ENCODE assay signal across 14 cellular contexts in the genomic region with DNA sequence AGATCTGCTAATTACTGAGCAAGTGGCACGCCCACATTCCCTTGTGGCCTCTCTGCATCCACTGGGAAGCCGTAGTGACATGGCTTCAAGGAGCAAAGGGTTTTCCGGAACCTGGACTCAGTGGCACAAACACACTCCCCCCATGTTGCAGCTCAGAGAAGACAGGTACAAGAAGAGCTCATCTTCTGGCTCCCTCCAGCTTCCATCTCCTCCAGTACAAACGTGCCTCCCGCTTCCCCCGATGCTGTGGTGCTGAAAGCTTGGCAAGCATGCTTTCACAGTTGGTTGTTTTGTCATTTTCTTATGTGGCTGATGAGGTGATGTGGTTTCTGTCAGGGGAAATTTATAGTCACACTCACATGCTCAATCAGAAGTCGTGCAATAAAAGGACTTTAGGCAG.
"Had no signal": no experiment of that assay in that cellular context is flagged by ENCODE, and none has a peak within 500 bp of the region (broad histone marks: within the 10 kb centered on the region; RNA-seq: fewer than 3 reads in every experiment).

No MANE protein-coding gene starts in this region.

- H3K9me3 ChIP-seq: ascending aorta, neutrophil, upper lobe of left lung had no signal

- H3K27me3 ChIP-seq: ascending aorta, dorsolateral prefrontal cortex, neutrophil, upper lobe of left lung had no signal

- H3K27ac Mint-ChIP-seq: activated CD8-positive, alpha-beta T cell treated with anti-CD3 and anti-CD28 coated beads, Interleukin-2, amount 10 ng/mL, durations not matched to agents 7 days and 5 days; activated naive CD8-positive, alpha-beta T cell treated with anti-CD3 and anti-CD28 coated beads, Interleukin-2, amount 50 U/mL, for 24 hours had no signal

- H3K4me1 ChIP-seq: ascending aorta, upper lobe of left lung had no signal

- H3K27me3 Mint-ChIP-seq: activated naive CD8-positive, alpha-beta T cell treated with anti-CD3 and anti-CD28 coated beads, Interleukin-2, amount 50 U/mL, for 24 hours had no signal

- DNase-seq: activated CD4-positive, alpha-beta T cell treated with anti-CD3 and anti-CD28 coated beads for 4 hours; activated CD8-positive, alpha-beta memory T cell treated with anti-CD3 and anti-CD28 coated beads, Interleukin-2, amount 50 U/mL, for 48 hours; activated CD8-positive, alpha-beta T cell treated with anti-CD3 and anti-CD28 coated beads, Interleukin-2, amount 10 ng/mL, durations not matched to agents 7 days and 5 days; activated naive CD4-positive, alpha-beta T cell; activated naive CD8-positive, alpha-beta T cell treated with anti-CD3 and anti-CD28 coated beads, Interleukin-2, amount 50 U/mL, for 24 hours; glutamatergic neuron; right cardiac atrium; stimulated activated CD4-positive, alpha-beta T cell treated with anti-CD3 and anti-CD28 coated beads, Interleukin-1b, Interleukin-23, amount 100 ng/mL, for 48 hours; stimulated activated naive CD4-positive, alpha-beta T cell; substantia nigra; upper lobe of left lung had no signal

- H3K4me3 ChIP-seq: ascending aorta, dorsolateral prefrontal cortex, upper lobe of left lung had no signal

- H3K9me3 Mint-ChIP-seq: activated naive CD8-positive, alpha-beta T cell treated with anti-CD3 and anti-CD28 coated beads, Interleukin-2, amount 50 U/mL, for 24 hours had no signal

- ATAC-seq: activated CD8-positive, alpha-beta T cell treated with anti-CD3 and anti-CD28 coated beads, Interleukin-2, amount 10 ng/mL, durations not matched to agents 7 days and 5 days; activated naive CD8-positive, alpha-beta T cell treated with anti-CD3 and anti-CD28 coated beads, Interleukin-2, amount 50 U/mL, for 24 hours; right cardiac atrium had no signal

- H3K36me3 ChIP-seq: neutrophil had no signal

- H3K4me3 Mint-ChIP-seq: activated CD8-positive, alpha-beta T cell treated with anti-CD3 and anti-CD28 coated beads, Interleukin-2, amount 10 ng/mL, durations not matched to agents 7 days and 5 days; activated naive CD8-positive, alpha-beta T cell treated with anti-CD3 and anti-CD28 coated beads, Interleukin-2, amount 50 U/mL, for 24 hours had no signal

- H3K27ac ChIP-seq: ascending aorta, neutrophil, upper lobe of left lung had no signal
